In genomic region chr6:119742188-119742803, GRCh38 we compare ENCODE assay signal across 8 cellular contexts.
DNase-seq lines count a peak whose midpoint lies in the region; ATAC-seq and TF ChIP-seq lines count a peak whose summit lies in the region.

No MANE protein-coding gene starts in this region.

- peak; percentile 78 for TF ChIP-seq CTCF in AG09319 (IDR thresholded peaks at IDR 0.05; ENCODE audit: low read depth, low read length)
- TF ChIP-seq CTCF in activated CD8-positive, alpha-beta T cell treated with anti-CD3 and anti-CD28 coated beads for 36 hours (IDR thresholded peaks at IDR 0.05), result peak; percentile 81

- intact Hi-C loops in activated CD8-positive, alpha-beta T cell treated with anti-CD3 and anti-CD28 coated beads for 36 hours (cut with micrococcal nuclease), result loop anchor here (10.0 kb wide), 1 partner anchor 233 kb away; no protein-coding TSS in a partner anchor
- intact Hi-C loops in naive thymus-derived CD4-positive, alpha-beta T cell (cut with micrococcal nuclease), result loop anchor here (1.0 to 5.0 kb wide), 5 partner anchors 235 to 1565 kb away; no protein-coding TSS in a partner anchor

- DNase-seq in AG09319 (ENCODE audit: extremely low read depth, low read depth) (no peak), NCI-H524 (lab: John Stamatoyannopoulos, UW) (peak; percentile 23 to 76), substantia nigra (lab: John Stamatoyannopoulos, UW) (peak in 30 of 49 donors; percentile 1 to 66 (median 22))
- peak; percentile 84 for DNase-seq in activated CD8-positive, alpha-beta T cell treated with anti-CD3 and anti-CD28 coated beads for 36 hours
- DNase-seq in naive thymus-derived CD4-positive, alpha-beta T cell, result peak; percentile 2 to 49 (median 22)

- H3K9me3 ChIP-seq in naive thymus-derived CD4-positive, alpha-beta T cell (ENCODE audit: control insufficient read depth in 2 of 3, low read length in 3 of 3), result no peaks in the 10 kb centered on the region

- peaks cover 3% of the 10 kb centered on the region for H3K27me3 Mint-ChIP-seq in activated CD8-positive, alpha-beta T cell treated with anti-CD3 and anti-CD28 coated beads for 36 hours
- H3K27me3 Mint-ChIP-seq in naive thymus-derived CD4-positive, alpha-beta T cell, result peaks cover 0 to 27% (median 10%) of the 10 kb centered on the region in 5 donors

- H3K9me3 Mint-ChIP-seq in activated CD8-positive, alpha-beta T cell treated with anti-CD3 and anti-CD28 coated beads for 36 hours, result no peaks in the 10 kb centered on the region
- H3K9me3 Mint-ChIP-seq in naive thymus-derived CD4-positive, alpha-beta T cell, result peaks cover 0 to 2% (median 0%) of the 10 kb centered on the region in 11 donors

- H3K36me3 Mint-ChIP-seq in activated CD8-positive, alpha-beta T cell treated with anti-CD3 and anti-CD28 coated beads for 36 hours (ENCODE audit: low read depth), result no peaks in the 10 kb centered on the region
- no peaks in the 10 kb centered on the region for H3K36me3 Mint-ChIP-seq in naive thymus-derived CD4-positive, alpha-beta T cell

- no peak overlapping the region for H3K27ac ChIP-seq in naive thymus-derived CD4-positive, alpha-beta T cell (ENCODE audit: low read depth, low read length)
- no peak overlapping the region for H3K27ac ChIP-seq in substantia nigra (ENCODE audit: low read depth, low read length, poor library complexity, severe bottlenecking)

- ATAC-seq in GM18867 (IDR thresholded peaks at IDR 0.05; ENCODE audit: unreplicated experiment) (peak; percentile 93), HG03045 (IDR thresholded peaks at IDR 0.05; ENCODE audit: unreplicated experiment) (peak; percentile 94), esophagus mucosa (peak; percentile 62)
- peak; percentile 51 for ATAC-seq in activated CD8-positive, alpha-beta T cell treated with anti-CD3 and anti-CD28 coated beads for 36 hours
- ATAC-seq in naive thymus-derived CD4-positive, alpha-beta T cell, result peak; percentile 76

- no peaks in the 10 kb centered on the region for H3K4me1 Mint-ChIP-seq in activated CD8-positive, alpha-beta T cell treated with anti-CD3 and anti-CD28 coated beads for 36 hours (ENCODE audit: low read depth)
- peaks cover 0 to 6% (median 0%) of the 10 kb centered on the region in 7 donors for H3K4me1 Mint-ChIP-seq in naive thymus-derived CD4-positive, alpha-beta T cell

- POLR2A ChIA-PET in activated CD8-positive, alpha-beta T cell treated with anti-CD3 and anti-CD28 coated beads for 36 hours (lab: Charles Lee), result no interaction called here
- POLR2A ChIA-PET in naive thymus-derived CD4-positive, alpha-beta T cell (lab: Charles Lee), result no interaction called here

- H3K4me1 ChIP-seq in naive thymus-derived CD4-positive, alpha-beta T cell (ENCODE audit: control insufficient read depth in 2 of 2, insufficient read depth in 2 of 2, low read length in 2 of 2), result no peaks in the 10 kb centered on the region

- H3K4me3 Mint-ChIP-seq in activated CD8-positive, alpha-beta T cell treated with anti-CD3 and anti-CD28 coated beads for 36 hours, result no peak overlapping the region
- no peak overlapping the region for H3K4me3 Mint-ChIP-seq in naive thymus-derived CD4-positive, alpha-beta T cell

- H3K27me3 ChIP-seq in naive thymus-derived CD4-positive, alpha-beta T cell (ENCODE audit: control insufficient read depth in 2 of 2, insufficient read depth in 2 of 2, low read length in 2 of 2), result no peaks in the 10 kb centered on the region

- H3K36me3 ChIP-seq in naive thymus-derived CD4-positive, alpha-beta T cell (ENCODE audit: control insufficient read depth in 2 of 3, insufficient read depth in 3 of 3, low read length in 3 of 3), result no peaks in the 10 kb centered on the region

- no peak overlapping the region for H3K27ac Mint-ChIP-seq in activated CD8-positive, alpha-beta T cell treated with anti-CD3 and anti-CD28 coated beads for 36 hours
- no peak overlapping the region for H3K27ac Mint-ChIP-seq in naive thymus-derived CD4-positive, alpha-beta T cell

- CTCF ChIA-PET in activated CD8-positive, alpha-beta T cell treated with anti-CD3 and anti-CD28 coated beads for 36 hours (lab: Charles Lee), result interaction anchor here (0.6 to 1.8 kb wide), 7 partner anchors 12 to 719 kb away, joined by 3 to 7 read pairs (median 3); no protein-coding TSS in a partner anchor
- CTCF ChIA-PET in naive thymus-derived CD4-positive, alpha-beta T cell (lab: Charles Lee), result no interaction called here

- no peak overlapping the region for H3K4me3 ChIP-seq in naive thymus-derived CD4-positive, alpha-beta T cell (ENCODE audit: low read length)
